9 cellular contexts compared by ENCODE assay signal in the genomic region with DNA sequence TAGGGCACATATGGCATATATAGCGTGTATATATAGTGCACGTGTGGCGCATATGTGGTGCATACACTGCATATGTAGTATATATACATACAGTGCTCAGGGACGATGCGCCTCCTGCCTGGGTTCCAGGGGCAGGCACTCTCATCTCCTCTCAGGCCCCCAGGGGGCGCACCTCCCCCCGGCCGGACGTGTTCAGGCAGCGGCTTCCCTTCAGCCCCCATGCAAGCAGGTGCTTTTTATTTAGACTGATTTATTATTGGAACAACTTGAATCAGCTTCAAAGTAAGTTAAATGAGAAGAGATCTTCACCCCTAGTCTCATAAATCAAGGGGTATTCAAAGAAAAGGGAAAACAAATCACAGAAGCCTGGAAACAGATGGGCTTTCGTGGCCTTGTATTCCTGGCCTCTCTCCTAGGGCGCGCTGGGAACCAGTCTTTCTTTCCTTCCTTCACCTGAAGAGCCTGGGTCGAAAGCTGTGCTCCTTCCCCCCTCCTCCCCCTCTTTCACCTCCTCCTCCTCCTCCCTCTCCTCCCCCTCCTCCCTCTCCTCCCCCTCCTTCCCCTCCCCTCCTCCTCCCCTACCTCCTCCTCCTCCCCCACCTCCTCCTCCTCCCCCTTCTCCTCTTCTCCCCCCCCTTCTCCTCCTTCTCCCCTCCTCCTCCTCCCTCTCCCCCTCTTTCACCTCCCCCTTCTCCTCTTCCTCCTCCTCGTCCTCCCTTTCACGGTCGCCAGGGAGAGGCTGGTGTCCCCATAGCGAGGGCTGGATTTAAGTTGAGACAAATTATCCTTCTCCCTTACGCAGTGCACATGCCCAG.
DNase-seq lines count a peak whose midpoint lies in the region; ATAC-seq, FAIRE-seq and TF ChIP-seq lines count a peak whose summit lies in the region.
"Had no signal": no experiment of that assay in that cellular context is flagged by ENCODE, and none has a peak within 500 bp of the region (broad histone marks: within the 10 kb centered on the region; RNA-seq: fewer than 3 reads in every experiment).

No MANE protein-coding gene starts in this region.

- DNase-seq in ELF-1 (ENCODE audit: low read depth, low spot score) (peak; percentile 74), NAMALWA (ENCODE audit: low spot score) (peak; percentile 89), T follicular helper cell (ENCODE audit: low read depth) (peak; percentile 55), kidney (no peak)
- DNase-seq in activated naive CD8-positive, alpha-beta T cell treated with anti-CD3 and anti-CD28 coated beads for 36 hours = peak; percentile 78
- DNase-seq in stimulated activated CD8-positive, alpha-beta memory T cell treated with anti-CD3 and anti-CD28 coated beads, Interleukin-12 subunit alpha, Interleukin-12 subunit beta, amount 100 ng/mL, for 24 hours (ENCODE audit: extremely low read depth) = peak; percentile 37

- TF ChIP-seq CTCF in kidney (IDR thresholded peaks at IDR 0.05; ENCODE audit: borderline replicate concordance, extremely low read depth, insufficient read depth) = peak; percentile 33

- peaks cover 2% of the 10 kb centered on the region for H3K4me1 Mint-ChIP-seq in activated naive CD8-positive, alpha-beta T cell treated with anti-CD3 and anti-CD28 coated beads for 36 hours

- no peaks in the 10 kb centered on the region for H3K36me3 Mint-ChIP-seq in activated naive CD8-positive, alpha-beta T cell treated with anti-CD3 and anti-CD28 coated beads for 36 hours
- H3K36me3 Mint-ChIP-seq: activated naive CD8-positive, alpha-beta T cell had no signal

- H3K36me3 ChIP-seq in kidney (ENCODE audit: control insufficient read depth in 1 of 2, insufficient read depth in 2 of 2, low read length in 2 of 2) = no peaks in the 10 kb centered on the region

- H3K9me3 ChIP-seq in kidney (ENCODE audit: control insufficient read depth in 1 of 2, low read length in 2 of 2) = no peaks in the 10 kb centered on the region

- intact Hi-C loops in kidney (cut with DNase I) = no loop called here

- H3K4me1 ChIP-seq in kidney (ENCODE audit: control insufficient read depth in 1 of 2, insufficient read depth in 1 of 2, low read depth in 1 of 2, low read length in 2 of 2) = peaks cover 0 to 5% of the 10 kb centered on the region in 2 donors

- H3K4me3 ChIP-seq in kidney (ENCODE audit: low read length in 2 of 2) = no peak overlapping the region

- H3K4me3 Mint-ChIP-seq in activated naive CD8-positive, alpha-beta T cell treated with anti-CD3 and anti-CD28 coated beads for 36 hours = no peak overlapping the region
- H3K4me3 Mint-ChIP-seq: activated naive CD8-positive, alpha-beta T cell had no signal

- no peak overlapping the region for H3K27ac Mint-ChIP-seq in activated naive CD8-positive, alpha-beta T cell treated with anti-CD3 and anti-CD28 coated beads for 36 hours
- H3K27ac Mint-ChIP-seq: activated naive CD8-positive, alpha-beta T cell had no signal

- peaks cover 25% of the 10 kb centered on the region for H3K27me3 Mint-ChIP-seq in activated naive CD8-positive, alpha-beta T cell treated with anti-CD3 and anti-CD28 coated beads for 36 hours

- no peak overlapping the region for H3K9ac ChIP-seq in kidney (ENCODE audit: low read length in 2 of 2)

- H3K27ac ChIP-seq in kidney (ENCODE audit: low read depth in 2 of 2, low read length in 2 of 2) = no peak overlapping the region

- no peaks in the 10 kb centered on the region for H3K9me3 Mint-ChIP-seq in activated naive CD8-positive, alpha-beta T cell treated with anti-CD3 and anti-CD28 coated beads for 36 hours

- FAIRE-seq in kidney (lab: Jason Lieb, UNC) = no peak

- ATAC-seq in GM19395 (IDR thresholded peaks at IDR 0.05; ENCODE audit: unreplicated experiment) (no peak), esophagus mucosa (no peak)
